Comparison of ENCODE assay signal across 20 cellular contexts in genomic region chr2:241467777-241468570, GRCh38. TPM values are rescaled to one million over a fixed set of nuclear protein-coding genes. Genes with fewer than 3 reads are reported as not detected.
DNase-seq lines count a peak whose midpoint lies in the region; ATAC-seq and TF ChIP-seq lines count a peak whose summit lies in the region.
"Had no signal": no experiment of that assay in that cellular context is flagged by ENCODE, and none has a peak within 500 bp of the region (broad histone marks: within the 10 kb centered on the region; RNA-seq: fewer than 3 reads in every experiment).

No MANE protein-coding gene starts in this region.

- H3K79me2 ChIP-seq in H9 (ENCODE audit: insufficient read depth, low read length) (no peaks in the 10 kb centered on the region), trophoblast cell (ENCODE audit: control insufficient read depth, insufficient read depth, low read length, poor library complexity) (no peaks in the 10 kb centered on the region)

- H3K4me3 Mint-ChIP-seq in H9 (no peak overlapping the region), neural crest cell (no peak overlapping the region)
- H3K4me3 Mint-ChIP-seq: CD4-positive, alpha-beta T cell; CD8-positive, alpha-beta T cell had no signal

- H4K8ac ChIP-seq in H9 (replicated peaks; ENCODE audit: insufficient read length, low read depth, low read length) (no peak overlapping the region), trophoblast cell (ENCODE audit: low read depth, low read length) (no peak overlapping the region)

- WGBS in H9 (ENCODE audit: extremely low coverage, insufficient read length, low lambda C conversion rate), result no CpG with 5 or more reads among the region's 25 CpGs
- no CpG with 5 or more reads among the region's 25 CpGs for WGBS in trophoblast cell (ENCODE audit: extremely low coverage, insufficient coverage, insufficient read length)

- no peak overlapping the region for H2AK5ac ChIP-seq in H9 (ENCODE audit: insufficient read length, low read length)
- no peak overlapping the region for H2AK5ac ChIP-seq in trophoblast cell (ENCODE audit: low read length)

- intact Hi-C loops in Right ventricle myocardium inferior (cut with DNase I), result no loop called here

- no peak overlapping the region for H2AFZ ChIP-seq in H9 (ENCODE audit: low read length)
- H2AFZ ChIP-seq in trophoblast cell (ENCODE audit: insufficient read depth, low read length, poor library complexity), result no peak overlapping the region

- peak overlapping the region; percentile 2 for H3K4me3 ChIP-seq in trophoblast cell (ENCODE audit: low read depth, low read length)
- H3K4me3 ChIP-seq: BLaER1 had no signal

- no peaks in the 10 kb centered on the region for H4K20me1 ChIP-seq in H9 (ENCODE audit: control insufficient read depth, insufficient read depth, insufficient read length)
- H4K20me1 ChIP-seq: BLaER1 had no signal

- H3K27me3 ChIP-seq in H9 (ENCODE audit: insufficient read depth, low read length) (no peaks in the 10 kb centered on the region), trophoblast cell (ENCODE audit: insufficient read depth, low read length) (no peaks in the 10 kb centered on the region)
- H3K27me3 ChIP-seq: BE2C, BLaER1 had no signal

- peaks cover 22% of the 10 kb centered on the region for H3K27me3 Mint-ChIP-seq in H9 (ENCODE audit: low read depth)
- H3K27me3 Mint-ChIP-seq in neural crest cell (ENCODE audit: low read depth), result no peaks in the 10 kb centered on the region

- no peak overlapping the region for H3K27ac ChIP-seq in H9 (ENCODE audit: insufficient read length, low read depth, low read length)
- H3K27ac ChIP-seq in trophoblast cell (ENCODE audit: low read depth, low read length), result no peak overlapping the region
- H3K27ac ChIP-seq: BLaER1 had no signal

- H3T11ph ChIP-seq in H9 (ENCODE audit: low read length), result no peak overlapping the region

- H3K18ac ChIP-seq in H9 (ENCODE audit: insufficient read length, low read depth, low read length), result no peak overlapping the region
- H3K18ac ChIP-seq in trophoblast cell (ENCODE audit: low read length), result no peak overlapping the region

- peaks cover 0 to 3% of the 10 kb centered on the region in 2 experiments for H3K36me3 ChIP-seq in trophoblast cell (ENCODE audit: control insufficient read depth in 1 of 2, insufficient read depth in 2 of 2, low read length in 2 of 2)
- H3K36me3 ChIP-seq: BE2C, BLaER1 had no signal

- H2BK15ac ChIP-seq in H9 (ENCODE audit: low read depth, low read length), result no peak overlapping the region

- no peaks in the 10 kb centered on the region for H3K4me1 ChIP-seq in H9 (ENCODE audit: insufficient read depth, low read length)
- no peaks in the 10 kb centered on the region for H3K4me1 ChIP-seq in trophoblast cell (ENCODE audit: control insufficient read depth in 1 of 2, insufficient read depth in 2 of 2, low read length in 2 of 2)
- H3K4me1 ChIP-seq: BE2C, BLaER1, Caco-2 had no signal

- H3K9ac ChIP-seq in H9 (ENCODE audit: extremely low read depth, insufficient read length, low read length) (no peak overlapping the region), trophoblast cell (ENCODE audit: low read length) (no peak overlapping the region)
- H3K9ac ChIP-seq: BLaER1 had no signal

- H3K14ac ChIP-seq in H9 (ENCODE audit: insufficient read depth, low read length) (peak overlapping the region; percentile 41; the same call in 1 of the 2 replicates), trophoblast cell (ENCODE audit: low read length) (no peak overlapping the region)

- H4K5ac ChIP-seq in H9 (ENCODE audit: insufficient read length, low read depth, low read length), result no peak overlapping the region

- no peak overlapping the region for H2BK20ac ChIP-seq in H9 (ENCODE audit: low read depth, low read length, poor library complexity, severe bottlenecking)

- H3K4me2 ChIP-seq in H9 (ENCODE audit: insufficient read depth, insufficient read length, low read length) (no peak overlapping the region), trophoblast cell (ENCODE audit: low read length) (no peak overlapping the region)
- H3K4me2 ChIP-seq: BLaER1 had no signal

- H3K27ac Mint-ChIP-seq in H9, result no peak overlapping the region
- H3K27ac Mint-ChIP-seq in neural crest cell (ENCODE audit: unreplicated experiment), result peak overlapping the region; percentile 50
- H3K27ac Mint-ChIP-seq: CD14-positive monocyte; CD4-positive, alpha-beta T cell; CD8-positive, alpha-beta T cell had no signal

- peaks cover 11 to 12% of the 10 kb centered on the region in 2 experiments; a peak in 2 of 5 replicates for H3K9me3 Mint-ChIP-seq in H9
- H3K9me3 Mint-ChIP-seq in neural crest cell, result no peaks in the 10 kb centered on the region
- H3K9me3 Mint-ChIP-seq: CD4-positive, alpha-beta T cell; CD8-positive, alpha-beta T cell had no signal

- no peak overlapping the region for H4K91ac ChIP-seq in H9 (ENCODE audit: insufficient read length, low read depth, low read length)
- no peak overlapping the region for H4K91ac ChIP-seq in trophoblast cell (ENCODE audit: low read depth, low read length)

- no peak overlapping the region for H3K56ac ChIP-seq in H9 (ENCODE audit: insufficient read length, low read depth, low read length)

- DNase-seq in ELF-1 (ENCODE audit: low read depth, low spot score) (peak; percentile 58), H9 (no peak), neural crest cell (ENCODE audit: low read depth, low spot score) (no peak), trophoblast cell (peak in 1 of 2 donors; percentile 5), Right ventricle myocardium inferior (ENCODE audit: missing footprints) (no peak), NCI-H2107 (lab: John Stamatoyannopoulos, UW) (no peak), EL (no peak), CD1c-positive myeloid dendritic cell (ENCODE audit: extremely low spot score) (no peak)
- DNase-seq: 8988T; ACHN; BE2C; C1 segment of cervical spinal cord; Caco-2; Calu3; CD4-positive, alpha-beta T cell; CD8-positive, alpha-beta T cell; DMS79 treated with DMSO at 0.1 percent for 48 hours; GF-D8 had no signal

- no peak overlapping the region for H4K12ac ChIP-seq in trophoblast cell (ENCODE audit: low read depth, low read length)

- no peak overlapping the region for H2BK5ac ChIP-seq in H9 (ENCODE audit: insufficient read length, low read length)
- no peak overlapping the region for H2BK5ac ChIP-seq in trophoblast cell (ENCODE audit: low read depth, low read length, poor library complexity)

- H3K4me1 Mint-ChIP-seq in H9 (peaks cover 3% of the 10 kb centered on the region in 2 experiments; a peak in 1 of 4 replicates), neural crest cell (peaks cover 13% of the 10 kb centered on the region)
- H3K4me1 Mint-ChIP-seq: CD14-positive monocyte had no signal

- no peak for ATAC-seq in Right ventricle myocardium inferior
- ATAC-seq: CD8-positive, alpha-beta T cell had no signal

- no peak overlapping the region for H3K4ac ChIP-seq in H9 (ENCODE audit: low read depth, low read length)
- no peak overlapping the region for H3K4ac ChIP-seq in trophoblast cell (ENCODE audit: low read depth, low read length)

- H3K36me3 Mint-ChIP-seq in H9 (ENCODE audit: insufficient read depth in 1 of 3, low read depth in 3 of 3) (peaks cover 0 to 4% (median 0%) of the 10 kb centered on the region in 3 experiments; a peak in 3 of 7 replicates), neural crest cell (ENCODE audit: low read depth) (no peaks in the 10 kb centered on the region)

- no peaks in the 10 kb centered on the region for H3K23me2 ChIP-seq in H9 (ENCODE audit: insufficient read length, low read depth, low read length, poor library complexity, severe bottlenecking)

- no peaks in the 10 kb centered on the region for H3K79me1 ChIP-seq in H9 (ENCODE audit: insufficient read depth, low read depth, low read length, poor library complexity, severe bottlenecking)
- H3K79me1 ChIP-seq in trophoblast cell (ENCODE audit: low read length), result no peaks in the 10 kb centered on the region

- H3K9me3 ChIP-seq in H9 (ENCODE audit: control insufficient read depth, low read depth, low read length) (no peaks in the 10 kb centered on the region), trophoblast cell (ENCODE audit: insufficient read depth, low read depth, low read length) (peaks cover 4% of the 10 kb centered on the region)
- H3K9me3 ChIP-seq: BE2C, BLaER1, Caco-2 had no signal

- H2BK12ac ChIP-seq in H9 (ENCODE audit: insufficient read length, low read depth, low read length), result no peak overlapping the region
- H2BK12ac ChIP-seq in trophoblast cell (ENCODE audit: low read length), result no peak overlapping the region

- TF ChIP-seq CTCF in H9 (conservative IDR thresholded peaks at IDR 0.05) (no peak), neural crest cell (conservative IDR thresholded peaks at IDR 0.05) (no peak)

- no peak overlapping the region for H3K23ac ChIP-seq in H9 (ENCODE audit: insufficient read length, low read depth, low read length)
- H3K23ac ChIP-seq in trophoblast cell (ENCODE audit: low read length), result no peak overlapping the region

- H2BK120ac ChIP-seq in H9 (ENCODE audit: low read depth, low read length, poor library complexity, severe bottlenecking) (no peak overlapping the region), trophoblast cell (ENCODE audit: insufficient read depth, low read length, poor library complexity) (no peak overlapping the region)

RNA-seq across cellular contexts. Expression of gene STK25, which starts 40.4 kb away (rescaled TPM):
- total RNA-seq in H9 (2021) (189 TPM in 2 replicates), neural crest cell (215 and 223 TPM in 2 replicates), Right ventricle myocardium inferior (97.4 TPM)
- 96.3 and 98.3 TPM in 2 replicates for polyA plus RNA-seq in trophoblast cell (2013)
